ENCODE assay signal across 8 cellular contexts in the genomic region with DNA sequence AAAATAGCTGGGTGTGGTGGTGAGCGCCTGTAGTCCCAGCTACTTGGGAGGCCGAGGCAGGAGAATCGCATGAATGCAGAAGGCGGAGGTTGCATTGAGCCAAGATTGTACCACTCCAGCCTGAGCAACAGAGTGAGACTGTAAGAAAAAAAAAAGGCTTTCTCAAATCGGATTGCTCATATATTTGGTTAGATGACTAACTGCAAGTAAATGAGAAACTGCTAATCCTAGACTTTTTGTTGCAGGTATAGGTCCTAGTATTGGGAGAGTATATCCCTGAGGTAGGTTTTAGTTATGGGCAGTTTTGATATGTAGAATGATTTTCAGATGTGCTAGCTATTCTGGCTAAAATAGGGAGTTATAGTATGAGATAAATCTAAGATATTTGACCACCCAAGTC.
"Had no signal": no experiment of that assay in that cellular context is flagged by ENCODE, and none has a peak within 500 bp of the region (broad histone marks: within the 10 kb centered on the region; RNA-seq: fewer than 3 reads in every experiment).

No MANE protein-coding gene starts in this region.

- DNase-seq: GDM1, GF-D8 had no signal

- FAIRE-seq: G401.6, GM12878, GM12891, GM12892, GM18507, GM19239 had no signal

- ATAC-seq: GM12878 had no signal

- H3K4me3 ChIP-seq: GM12878 had no signal
